ENCODE assay signal across 21 cellular contexts in genomic region chr19:56138069-56138468, GRCh38. TPM values are rescaled to one million over a fixed set of nuclear protein-coding genes. Genes with fewer than 3 reads are reported as not detected.
DNase-seq lines count a peak whose midpoint lies in the region; ATAC-seq and TF ChIP-seq lines count a peak whose summit lies in the region.
"Had no signal": no experiment of that assay in that cellular context is flagged by ENCODE, and none has a peak within 500 bp of the region (broad histone marks: within the 10 kb centered on the region; RNA-seq: fewer than 3 reads in every experiment).

No MANE protein-coding gene starts in this region.

- H3F3A ChIP-seq in PC-9 (ENCODE audit: insufficient read depth, low read depth) = peaks cover 36% of the 10 kb centered on the region
- H3F3A ChIP-seq in smooth muscle cell (ENCODE audit: low read depth) = peaks cover 7% of the 10 kb centered on the region

- CTCF ChIA-PET in PC-9 (lab: Charles Lee) = no interaction called here

- no peak for TF ChIP-seq CTCF in PC-9 (conservative IDR thresholded peaks at IDR 0.05)
- no peak for TF ChIP-seq CTCF in neutrophil (IDR thresholded peaks at IDR 0.05)
- TF ChIP-seq CTCF in smooth muscle cell (IDR thresholded peaks at IDR 0.05; ENCODE audit: borderline replicate concordance, insufficient read depth, poor library complexity, severe bottlenecking) = no peak

- intact Hi-C loops in PC-9 (cut with micrococcal nuclease; ENCODE audit: unreplicated experiment) = no loop called here

- H3K36me3 ChIP-seq in PC-9 (ENCODE audit: low read depth) = no peaks in the 10 kb centered on the region
- no peaks in the 10 kb centered on the region for H3K36me3 ChIP-seq in neutrophil
- no peaks in the 10 kb centered on the region for H3K36me3 ChIP-seq in smooth muscle cell (ENCODE audit: low read depth)
- H3K36me3 ChIP-seq: ascending aorta, heart right ventricle had no signal

- 96% methylated on average over 3 of the region's 3 CpGs for WGBS in smooth muscle cell (ENCODE audit: low lambda C conversion rate)

- no peak for ATAC-seq in HG03025 (IDR thresholded peaks at IDR 0.05; ENCODE audit: low FRiP score, unreplicated experiment)
- no peak for ATAC-seq in GM19463 (IDR thresholded peaks at IDR 0.05; ENCODE audit: unreplicated experiment)
- ATAC-seq: heart right ventricle had no signal

- H3K4me3 ChIP-seq in PC-9 (no peak overlapping the region), neutrophil (ENCODE audit: low read depth in 1 of 2, low read length in 1 of 2) (peak overlapping the region; percentile 69 to 84), smooth muscle cell (no peak overlapping the region)
- H3K4me3 ChIP-seq: ascending aorta, heart right ventricle had no signal

- no peak overlapping the region for H3K9ac ChIP-seq in smooth muscle cell (ENCODE audit: low read depth)

- H3K27me3 ChIP-seq in PC-9 (ENCODE audit: insufficient read depth, low read depth) (no peaks in the 10 kb centered on the region), neutrophil (no peaks in the 10 kb centered on the region), smooth muscle cell (ENCODE audit: low read depth) (no peaks in the 10 kb centered on the region)
- H3K27me3 ChIP-seq: ascending aorta, heart right ventricle had no signal

- 0 out of 2 replicates have a peak, but pooled peaks cover 5% of the 10 kb centered on the region for H4K20me1 ChIP-seq in PC-9 (ENCODE audit: insufficient read depth)
- no peaks in the 10 kb centered on the region for H4K20me1 ChIP-seq in smooth muscle cell (ENCODE audit: low read depth)

- peaks cover 39% of the 10 kb centered on the region for H3K4me1 ChIP-seq in PC-9 (replicated peaks; ENCODE audit: insufficient read depth)
- H3K4me1 ChIP-seq in neutrophil (ENCODE audit: control insufficient read depth in 1 of 2, insufficient read depth in 1 of 2, low read depth in 1 of 2, low read length in 1 of 2) = peaks cover 75 to 76% of the 10 kb centered on the region in 2 experiments
- peaks cover 17% of the 10 kb centered on the region for H3K4me1 ChIP-seq in smooth muscle cell (ENCODE audit: low read depth)

- POLR2A ChIA-PET in PC-9 (lab: Charles Lee; ENCODE audit: unreplicated experiment) = no interaction called here

- H3K79me2 ChIP-seq in PC-9 (ENCODE audit: low read depth) (peaks cover 15% of the 10 kb centered on the region), smooth muscle cell (ENCODE audit: low read depth) (peaks cover 15% of the 10 kb centered on the region)

- DNase-seq in AML-193 (lab: John Stamatoyannopoulos, UW) (peak; percentile 25 to 37), PC-9 (peak in 1 of 2 experiments; percentile 81), fibroblast of gingiva (ENCODE audit: low read depth) (peak; percentile 39), OCI-M1 (lab: John Stamatoyannopoulos, UW) (no peak), smooth muscle cell (lab: John Stamatoyannopoulos, UW; ENCODE audit: unreplicated experiment) (no peak)
- DNase-seq: ACHN; activated CD4-positive, alpha-beta T cell treated with anti-CD3 and anti-CD28 coated beads, Interleukin-2, amount 50 U/mL, for 4 hours; activated naive CD4-positive, alpha-beta T cell treated with Interleukin-2 at 50 U/mL for 16 hours; activated T-cell treated with anti-CD3 and anti-CD28 coated beads for 4 hours; CD4-positive, alpha-beta T cell; heart right ventricle; MM.1S; NCI-H2081 treated with DMSO at 0.1 percent for 48 hours; NCI-H524 treated with DMSO at 0.1 percent for 48 hours had no signal

- no peaks in the 10 kb centered on the region for H3K9me2 ChIP-seq in PC-9 (ENCODE audit: insufficient read depth)

- H3K9me3 ChIP-seq in PC-9 (ENCODE audit: insufficient read depth, low read depth) = no peaks in the 10 kb centered on the region
- H3K9me3 ChIP-seq in neutrophil = no peaks in the 10 kb centered on the region
- H3K9me3 ChIP-seq in smooth muscle cell (replicated peaks; ENCODE audit: low read depth) = no peaks in the 10 kb centered on the region
- H3K9me3 ChIP-seq: ascending aorta, heart right ventricle had no signal

- H3K27ac ChIP-seq in PC-9 (no peak overlapping the region), neutrophil (peak overlapping the region; percentile 89), smooth muscle cell (ENCODE audit: low read depth) (no peak overlapping the region)
- H3K27ac ChIP-seq: ascending aorta, heart right ventricle had no signal

- H3K4me2 ChIP-seq in PC-9 = peak overlapping the region; percentile 2; the same call in 1 of the 2 replicates
- no peak overlapping the region for H3K4me2 ChIP-seq in smooth muscle cell

- H2AFZ ChIP-seq in PC-9 = no peak overlapping the region
- no peak overlapping the region for H2AFZ ChIP-seq in smooth muscle cell (ENCODE audit: low read depth)

- BruUV-seq in PC-9 (replicated peaks; lab: Mats Ljungman, UMichigan) = no TSS peak

RNA-seq across cellular contexts. Expression of gene ZNF444, which starts 3.0 kb away (rescaled TPM):
- total RNA-seq in PC-9 (2021) (50.5 and 74.2 TPM in 2 replicates), smooth muscle cell (10.8 and 20.0 TPM in 2 replicates)
- polyA plus RNA-seq in smooth muscle cell = 40.6 and 55.5 TPM in 2 replicates

RNA-seq across cellular contexts. Expression of gene ZNF787, which starts 17.0 kb away (rescaled TPM):
- total RNA-seq in PC-9 (2021) (51.4 and 51.5 TPM in 2 replicates), smooth muscle cell (7.4 and 10.0 TPM in 2 replicates)
- 20.3 and 22.8 TPM in 2 replicates for polyA plus RNA-seq in smooth muscle cell

RNA-seq across cellular contexts. Expression of gene GALP, which starts 37.7 kb away (rescaled TPM):
- total RNA-seq in PC-9 (2021) = not detected in 2 replicates
- not detected in 2 replicates for total RNA-seq in smooth muscle cell
- not detected in 2 replicates for polyA plus RNA-seq in smooth muscle cell
- total RNA-seq: ascending aorta; CD4-positive, alpha-beta T cell; heart right ventricle; lung microvascular endothelial cell; subcutaneous adipose tissue had no signal
- polyA plus RNA-seq: heart right ventricle, IgD-negative memory B cell had no signal

RNA-seq across cellular contexts. Expression of gene ZSCAN5B, which starts 59.5 kb away (rescaled TPM):
- total RNA-seq in PC-9 (2021) (not detected in 2 replicates), smooth muscle cell (not detected in 2 replicates)
- 0.19 TPM in 1 of 2 replicates, not detected in the other for polyA plus RNA-seq in smooth muscle cell
- total RNA-seq: ascending aorta; CD4-positive, alpha-beta T cell; heart right ventricle; lung microvascular endothelial cell; subcutaneous adipose tissue had no signal

Comparison
In these comparisons a context has a peak if more than half of its experiments do, and no peak if none do; other contexts are left out.
1. DNase-seq: peak in AML-193 (2 of 2) and fibroblast of gingiva (single experiment); none in OCI-M1 (single experiment) and smooth muscle cell (single experiment).
2. H3K4me3 ChIP-seq: peak in neutrophil (2 of 2); none in PC-9 (single experiment) and smooth muscle cell (single experiment).